In genomic region chr17:17502741-17503565, GRCh38 we compare ENCODE assay signal across 15 cellular contexts.
"Had no signal": no experiment of that assay in that cellular context is flagged by ENCODE, and none has a peak within 500 bp of the region (broad histone marks: within the 10 kb centered on the region; RNA-seq: fewer than 3 reads in every experiment).

No MANE protein-coding gene starts in this region.

- ATAC-seq: activated naive CD8-positive, alpha-beta T cell treated with anti-CD3 and anti-CD28 coated beads, Interleukin-2, amount 50 U/mL, for 24 hours; activated T-cell treated with anti-CD3 and anti-CD28 coated beads, Interleukin-2, amount 50 U/mL, for 72 hours; stimulated activated naive B cell treated with anti-CD40 and anti-IgM and Interleukin-4, amounts not matched to agents 10 μg/mL and 1 μg/mL and 100 μg/mL, for 72 hours had no signal

- H3K36me3 Mint-ChIP-seq: stimulated activated naive B cell treated with anti-CD40 and anti-IgM and Interleukin-4, amounts not matched to agents 10 μg/mL and 1 μg/mL and 100 μg/mL, for 72 hours had no signal

- H3K4me1 Mint-ChIP-seq: activated CD4-positive, alpha-beta T cell treated with anti-CD3 and anti-CD28 coated beads, Interleukin-2, amount 10 ng/mL, durations not matched to agents 24 days and 14 days; activated naive CD8-positive, alpha-beta T cell treated with anti-CD3 and anti-CD28 coated beads, Interleukin-2, amount 50 U/mL, for 24 hours; stimulated activated naive B cell treated with anti-CD40 and anti-IgM and Interleukin-4, amounts not matched to agents 10 μg/mL and 1 μg/mL and 100 μg/mL, for 72 hours had no signal

- H3K27ac Mint-ChIP-seq: activated CD4-positive, alpha-beta T cell treated with anti-CD3 and anti-CD28 coated beads, Interleukin-2, amount 10 ng/mL, durations not matched to agents 24 days and 14 days; activated naive CD8-positive, alpha-beta T cell treated with anti-CD3 and anti-CD28 coated beads, Interleukin-2, amount 50 U/mL, for 24 hours; activated T-cell treated with anti-CD3 and anti-CD28 coated beads, Interleukin-2, amount 50 U/mL, for 72 hours; stimulated activated naive B cell treated with anti-CD40 and anti-IgM and Interleukin-4, amounts not matched to agents 10 μg/mL and 1 μg/mL and 100 μg/mL, for 72 hours; T-helper 2 cell treated with Interferon-gamma antibody and Interleukin-4, amounts not matched to agents 5 μg/mL and 100 μg/mL, for 36 hours had no signal

- H3K4me3 Mint-ChIP-seq: activated CD4-positive, alpha-beta T cell treated with anti-CD3 and anti-CD28 coated beads, Interleukin-2, amount 10 ng/mL, durations not matched to agents 24 days and 14 days; activated naive CD8-positive, alpha-beta T cell treated with anti-CD3 and anti-CD28 coated beads, Interleukin-2, amount 50 U/mL, for 24 hours; activated T-cell treated with anti-CD3 and anti-CD28 coated beads, Interleukin-2, amount 50 U/mL, for 72 hours; stimulated activated naive B cell treated with anti-CD40 and anti-IgM and Interleukin-4, amounts not matched to agents 10 μg/mL and 1 μg/mL and 100 μg/mL, for 72 hours; T-helper 2 cell treated with Interferon-gamma antibody and Interleukin-4, amounts not matched to agents 5 μg/mL and 100 μg/mL, for 36 hours had no signal

- H3K36me3 ChIP-seq: neutrophil had no signal

- H3K4me1 ChIP-seq: tibial nerve had no signal

- H3K9me3 ChIP-seq: neutrophil, tibial nerve had no signal

- H3K4me3 ChIP-seq: lung, tibial nerve had no signal

- H3K9me3 Mint-ChIP-seq: activated CD4-positive, alpha-beta T cell treated with anti-CD3 and anti-CD28 coated beads, Interleukin-2, amount 10 ng/mL, durations not matched to agents 24 days and 14 days; activated naive CD8-positive, alpha-beta T cell treated with anti-CD3 and anti-CD28 coated beads, Interleukin-2, amount 50 U/mL, for 24 hours; activated T-cell treated with anti-CD3 and anti-CD28 coated beads, Interleukin-2, amount 50 U/mL, for 72 hours; stimulated activated naive B cell treated with anti-CD40 and anti-IgM and Interleukin-4, amounts not matched to agents 10 μg/mL and 1 μg/mL and 100 μg/mL, for 72 hours; T-helper 2 cell treated with Interferon-gamma antibody and Interleukin-4, amounts not matched to agents 5 μg/mL and 100 μg/mL, for 36 hours had no signal

- H3K27me3 ChIP-seq: tibial nerve had no signal

- H3K27ac ChIP-seq: neutrophil, tibial nerve had no signal

- DNase-seq: activated CD4-positive, alpha-beta T cell treated with anti-CD3 and anti-CD28 coated beads, Interleukin-2, amount 10 ng/mL, durations not matched to agents 24 days and 14 days; activated CD4-positive, CD25-positive, alpha-beta regulatory T cell; activated CD8-positive, alpha-beta memory T cell treated with anti-CD3 and anti-CD28 coated beads, Interleukin-2, amount 50 U/mL, for 48 hours; activated gamma-delta T cell treated with Interleukin-2 at 50 U/mL for 16 hours; activated naive CD8-positive, alpha-beta T cell treated with anti-CD3 and anti-CD28 coated beads, Interleukin-2, amount 50 U/mL, for 24 hours; activated T-cell treated with anti-CD3 and anti-CD28 coated beads, Interleukin-2, amount 50 U/mL, for 72 hours; kidney glomerular epithelial cell; retina; stimulated activated CD4-positive, alpha-beta T cell treated with anti-CD3 and anti-CD28 coated beads, Interleukin-2, amount 100 ng/mL, for 48 hours; stimulated activated naive B cell treated with anti-CD40 and anti-IgM and Interleukin-4, amounts not matched to agents 10 μg/mL and 1 μg/mL and 100 μg/mL, for 72 hours; SW 1271 had no signal
